In the genomic region with DNA sequence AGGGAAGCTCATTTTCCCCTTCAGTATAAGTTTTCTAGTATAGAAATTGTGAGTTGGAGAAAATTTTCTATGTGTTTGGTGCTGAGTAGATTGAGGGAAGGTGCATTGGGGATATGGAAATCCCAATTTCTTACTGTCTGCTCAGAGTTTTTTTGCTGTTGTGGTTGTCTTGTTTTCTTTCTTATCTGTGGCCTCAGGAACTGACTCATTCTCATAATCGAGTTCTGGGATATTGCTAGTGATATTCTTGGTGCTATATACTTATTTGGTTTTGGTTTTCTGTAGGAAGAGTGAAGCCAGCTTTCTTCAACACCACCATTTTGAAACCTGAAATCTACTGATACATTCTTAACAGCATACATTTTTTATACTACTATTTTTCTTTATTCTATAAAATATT, we compare ENCODE assay signal across 27 cellular contexts.
"Had no signal": no experiment of that assay in that cellular context is flagged by ENCODE, and none has a peak within 500 bp of the region (broad histone marks: within the 10 kb centered on the region; RNA-seq: fewer than 3 reads in every experiment).

No MANE protein-coding gene starts in this region.

- ATAC-seq: heart left ventricle; left lung; mucosa of descending colon; natural killer cell treated with Interleukin-12 subunit alpha and Interleukin-12 subunit beta and Interleukin-15 and Interleukin-18, amount 100 ng/mL, for 72 hours; upper lobe of right lung had no signal

- H3K36me3 ChIP-seq: esophagus squamous epithelium, heart left ventricle, left lung, ovary, prostate gland, suprapubic skin, tibial artery, upper lobe of right lung had no signal

- H3K9me3 ChIP-seq: esophagus squamous epithelium, ovary, prostate gland, suprapubic skin, upper lobe of right lung had no signal

- H3K27ac ChIP-seq: epithelial cell of prostate, esophagus squamous epithelium, heart left ventricle, left lung, ovary, prostate gland, suprapubic skin, tibial artery, upper lobe of right lung had no signal

- H3K4me3 ChIP-seq: esophagus squamous epithelium, heart left ventricle, left lung, lung, mucosa of descending colon, ovary, prostate gland, suprapubic skin, tibial artery, upper lobe of right lung had no signal

- H3K27me3 ChIP-seq: esophagus squamous epithelium, heart left ventricle, left lung, ovary, suprapubic skin, tibial artery, upper lobe of right lung had no signal

- H3K4me1 ChIP-seq: esophagus squamous epithelium, heart left ventricle, left lung, prostate gland, suprapubic skin, tibial artery, upper lobe of right lung had no signal

- DNase-seq: activated CD4-positive, alpha-beta memory T cell treated with anti-CD3 and anti-CD28 coated beads for 36 hours; activated CD4-positive, alpha-beta T cell treated with anti-CD3 and anti-CD28 coated beads, Interleukin-2, amount 10 ng/mL, durations not matched to agents 24 days and 14 days; activated CD4-positive, CD25-positive, alpha-beta regulatory T cell treated with anti-CD3 and anti-CD28 coated beads, Interleukin-2, amount 50 U/mL, for 72 hours; activated CD8-positive, alpha-beta memory T cell treated with anti-CD3 and anti-CD28 coated beads, Interleukin-2, amount 50 U/mL, for 4 hours; activated gamma-delta T cell; activated naive CD4-positive, alpha-beta T cell treated with anti-CD3 and anti-CD28 coated beads, Interleukin-2, amount 10 ng/mL, durations not matched to agents 7 days and 5 days; activated naive CD8-positive, alpha-beta T cell treated with anti-CD3 and anti-CD28 coated beads, Interleukin-2, amount 10 ng/mL, durations not matched to agents 7 days and 5 days; activated T-cell treated with anti-CD3 and anti-CD28 coated beads, Interleukin-2, amount 50 U/mL, for 1 hour; amniotic stem cell; central memory CD4-positive, alpha-beta T cell; effector CD4-positive, alpha-beta T cell; esophagus squamous epithelium; heart left ventricle; hypothalamus; left lung; mucosa of descending colon; ovary; stimulated activated CD4-positive, alpha-beta T cell treated with anti-CD3 and anti-CD28 coated beads, Interleukin-15, amount 100 ng/mL, for 24 hours; stimulated activated naive CD4-positive, alpha-beta T cell; T-helper 1 cell; tibial artery; upper lobe of right lung had no signal
